ENCODE assay signal across 8 cellular contexts in the genomic region with DNA sequence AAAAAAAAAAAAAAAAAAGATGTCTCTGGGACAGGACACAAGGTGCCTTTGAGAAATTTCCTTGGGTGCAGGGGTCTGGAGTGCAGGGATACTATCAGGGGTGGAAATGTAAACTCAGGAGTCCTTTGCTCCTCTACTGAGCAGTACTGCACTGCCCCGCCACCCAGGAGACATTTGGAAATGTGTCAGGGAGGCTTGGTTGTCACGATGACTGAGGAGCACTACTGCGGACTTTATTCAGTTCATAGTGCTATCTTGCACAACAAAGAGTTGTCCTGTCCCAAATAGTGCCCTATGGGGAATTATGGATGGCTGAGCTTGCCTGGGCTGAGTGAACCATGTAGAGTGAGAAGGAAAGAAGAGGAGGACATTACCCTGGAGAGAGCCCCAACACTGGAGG. TPM values are rescaled to one million over a fixed set of nuclear protein-coding genes. Genes with fewer than 3 reads are reported as not detected.
DNase-seq lines count a peak whose midpoint lies in the region; ATAC-seq and TF ChIP-seq lines count a peak whose summit lies in the region.
"Not testable (repeated sequence)": the region's sequence is repeated elsewhere in the genome, so short reads cannot be mapped to it uniquely, and the experiment has no call there.

No MANE protein-coding gene starts in this region.

- peak; percentile 11 to 35 for TF ChIP-seq RAD21 in liver (IDR thresholded peaks at IDR 0.05)

- H3K36me3 ChIP-seq in BLaER1 (peaks cover 47% of the 10 kb centered on the region), DND-41 (ENCODE audit: insufficient read depth, low read length) (peaks cover 30% of the 10 kb centered on the region), Karpas-422 (ENCODE audit: insufficient read depth, low read length) (peaks cover 40% of the 10 kb centered on the region)
- not testable (repeated sequence) for H3K36me3 ChIP-seq in hepatocyte (replicated peaks; ENCODE audit: insufficient read depth, low read depth); liver (ENCODE audit: control insufficient read depth in 4 of 4, insufficient read depth in 3 of 4, low read depth in 1 of 4, low read length in 3 of 4); prostate gland

- H4K20me1 ChIP-seq in BLaER1; DND-41 (ENCODE audit: insufficient read depth, low read length); Karpas-422 (ENCODE audit: insufficient read depth, low read depth, low read length); hepatocyte (ENCODE audit: insufficient read depth, poor library complexity, severe bottlenecking): not testable (repeated sequence)

- H3K4me2 ChIP-seq in BLaER1 (peak overlapping the region; percentile 41), DND-41 (ENCODE audit: insufficient read depth, low read length) (peak overlapping the region; percentile 41; the same call in 1 of the 2 replicates), Karpas-422 (ENCODE audit: low read depth, low read length, poor library complexity, severe bottlenecking) (peak overlapping the region; percentile 78), hepatocyte (peak overlapping the region; percentile 55)

- H3K9ac ChIP-seq in BLaER1; DND-41 (ENCODE audit: low read depth, low read length); Karpas-422 (ENCODE audit: low read length); liver (ENCODE audit: low read depth in 1 of 2, low read length in 2 of 2): not testable (repeated sequence)

- TF ChIP-seq POLR2A in prostate gland (IDR thresholded peaks at IDR 0.05): not testable (repeated sequence)

- H3K36me3 Mint-ChIP-seq in WTC11: peaks cover 32% of the 10 kb centered on the region
- H3K36me3 Mint-ChIP-seq in type B pancreatic cell: peaks cover 19% of the 10 kb centered on the region

- H3K4me1 ChIP-seq in BLaER1 (peaks cover 33% of the 10 kb centered on the region), DND-41 (ENCODE audit: insufficient read depth, low read length) (peaks cover 48% of the 10 kb centered on the region), Karpas-422 (ENCODE audit: low read length) (peaks cover 42% of the 10 kb centered on the region), hepatocyte (ENCODE audit: insufficient read depth) (peaks cover 12% of the 10 kb centered on the region), liver (ENCODE audit: control insufficient read depth in 4 of 4, insufficient read depth in 4 of 4, low read length in 3 of 4) (peaks cover 8 to 66% (median 42%) of the 10 kb centered on the region in 4 donors)
- not testable (repeated sequence) for H3K4me1 ChIP-seq in prostate gland (replicated peaks)

- not testable (repeated sequence) for DNase-seq in DND-41; WTC11 (ENCODE audit: low spot score); hepatocyte (ENCODE audit: low spot score); prostate gland (ENCODE audit: low spot score); type B pancreatic cell (ENCODE audit: extremely low spot score, unreplicated experiment)
- DNase-seq in Karpas-422: peak; percentile 37

- TF ChIP-seq CTCF in DND-41 (IDR thresholded peaks at IDR 0.05; ENCODE audit: borderline replicate concordance, extremely low read depth, low read length, poor library complexity, severe bottlenecking); WTC11 (IDR thresholded peaks at IDR 0.05); hepatocyte (IDR thresholded peaks at IDR 0.05; ENCODE audit: poor library complexity); liver (IDR thresholded peaks at IDR 0.05; ENCODE audit: low read depth, low read length, missing input control); prostate gland (IDR thresholded peaks at IDR 0.05); type B pancreatic cell (conservative IDR thresholded peaks at IDR 0.05): not testable (repeated sequence)

- peaks cover 15% of the 10 kb centered on the region for H3K9me3 Mint-ChIP-seq in WTC11
- H3K9me3 Mint-ChIP-seq in type B pancreatic cell: not testable (repeated sequence)

- 82% methylated on average over 3 of the region's 3 CpGs for WGBS in hepatocyte (ENCODE audit: low lambda C conversion rate, missing lambda C conversion rate)
- 48% methylated on average over 3 of the region's 3 CpGs for WGBS in liver
- 88% methylated on average over 3 of the region's 3 CpGs for WGBS in prostate gland

- not testable (repeated sequence) for ATAC-seq in DND-41 (ENCODE audit: insufficient read depth, low read depth); WTC11

- not testable (repeated sequence) for H2AFZ ChIP-seq in DND-41 (ENCODE audit: low read depth, low read length); Karpas-422 (ENCODE audit: low read length); hepatocyte

- H3K79me2 ChIP-seq in DND-41 (ENCODE audit: insufficient read depth, low read length) (peaks cover 54% of the 10 kb centered on the region), Karpas-422 (ENCODE audit: low read length) (peaks cover 74% of the 10 kb centered on the region), hepatocyte (peaks cover 49% of the 10 kb centered on the region)

- CTCF ChIA-PET in WTC11 (lab: Charles Lee): interaction anchor here (0.6 to 0.7 kb wide), 2 partner anchors 289 to 315 kb away, joined by 3 to 4 read pairs; no protein-coding TSS in a partner anchor

- POLR2A ChIA-PET in WTC11 (lab: Charles Lee): not testable (repeated sequence)

- H3K27ac Mint-ChIP-seq in WTC11: peak overlapping the region; percentile 8; the same call in 1 of the 2 replicates
- H3K27ac Mint-ChIP-seq in type B pancreatic cell: not testable (repeated sequence)

- not testable (repeated sequence) for H3K4me3 Mint-ChIP-seq in WTC11
- H3K4me3 Mint-ChIP-seq in type B pancreatic cell: peak overlapping the region; percentile 65

- H3K9me3 ChIP-seq in BLaER1: peaks cover 43% of the 10 kb centered on the region
- not testable (repeated sequence) for H3K9me3 ChIP-seq in DND-41 (ENCODE audit: insufficient read depth, low read length, severe bottlenecking); Karpas-422 (ENCODE audit: low read length); hepatocyte (ENCODE audit: low read depth); liver (ENCODE audit: control insufficient read depth in 4 of 4, low read length in 3 of 4); prostate gland

- not testable (repeated sequence) for H3K4me3 ChIP-seq in BLaER1; DND-41 (ENCODE audit: low read depth in 1 of 2, low read length in 2 of 2); hepatocyte
- peak overlapping the region; percentile 89 for H3K4me3 ChIP-seq in Karpas-422 (ENCODE audit: low read length)
- H3K4me3 ChIP-seq in liver (ENCODE audit: low read depth in 1 of 3, low read length in 3 of 3): peak overlapping the region in 2 of 3 donors; percentile 16 to 33
- H3K4me3 ChIP-seq in prostate gland: peak overlapping the region in 1 of 2 donors; percentile 34

- H3K4me1 Mint-ChIP-seq in WTC11 (peaks cover 23% of the 10 kb centered on the region), type B pancreatic cell (ENCODE audit: unreplicated experiment) (peaks cover 19% of the 10 kb centered on the region)

- H3K27me3 ChIP-seq in BLaER1; DND-41 (ENCODE audit: insufficient read depth, low read length, poor library complexity); Karpas-422 (ENCODE audit: low read length); hepatocyte; liver (ENCODE audit: control insufficient read depth in 4 of 4, insufficient read depth in 4 of 4, low read length in 3 of 4); prostate gland (replicated peaks; ENCODE audit: insufficient read depth): not testable (repeated sequence)

- H3K27ac ChIP-seq in BLaER1; DND-41 (ENCODE audit: low read length); Karpas-422 (ENCODE audit: low read length); hepatocyte: not testable (repeated sequence)
- peak overlapping the region; percentile 57 to 61 for H3K27ac ChIP-seq in liver (ENCODE audit: low read depth in 1 of 2, low read length in 2 of 2)
- peak overlapping the region; percentile 67 to 79 for H3K27ac ChIP-seq in prostate gland

- not testable (repeated sequence) for H3K9me2 ChIP-seq in Karpas-422 (replicated peaks; ENCODE audit: insufficient read depth, low read length); hepatocyte (replicated peaks; ENCODE audit: insufficient read depth)

- intact Hi-C loops in prostate gland (cut with DNase I): not testable (repeated sequence)

- peaks cover 12% of the 10 kb centered on the region; the same call in 1 of the 2 replicates for H3K27me3 Mint-ChIP-seq in WTC11 (ENCODE audit: low read depth)
- H3K27me3 Mint-ChIP-seq in type B pancreatic cell: not testable (repeated sequence)

TF ChIP-seq in liver, 16 proteins besides CTCF, POLR2A, EP300 and RAD21 (continues in another document):
- TF ChIP-seq YY1 (IDR thresholded peaks at IDR 0.05): peak; percentile 57

RNA-seq across cellular contexts. Expression of a gene that starts 2.6 kb away (rescaled TPM):
- total RNA-seq in Karpas-422 (2014; rRNA removed; shearing (Covaris generic); ENCODE audit: low replicate concordance): 33.5 and 66.4 TPM in 2 replicates
- total RNA-seq in WTC11 (2021) (46.2 to 48.9 TPM (median 46.4 TPM) in 3 replicates), hepatocyte (112 and 116 TPM in 2 replicates), liver (100 to 1,000 TPM in 1 of 2 donors, 10 to 100 TPM in 1; 75.5 to 165 TPM), prostate gland (100 to 1,000 TPM; 197 to 593 TPM), type B pancreatic cell (ENCODE audit: low replicate concordance) (58.7 and 72.7 TPM in 2 replicates)
- polyA plus RNA-seq in hepatocyte (63.0 and 81.8 TPM in 2 replicates), liver (100 to 1,000 TPM; 168 to 169 TPM)
